8 cellular contexts compared by ENCODE assay signal in the genomic region with DNA sequence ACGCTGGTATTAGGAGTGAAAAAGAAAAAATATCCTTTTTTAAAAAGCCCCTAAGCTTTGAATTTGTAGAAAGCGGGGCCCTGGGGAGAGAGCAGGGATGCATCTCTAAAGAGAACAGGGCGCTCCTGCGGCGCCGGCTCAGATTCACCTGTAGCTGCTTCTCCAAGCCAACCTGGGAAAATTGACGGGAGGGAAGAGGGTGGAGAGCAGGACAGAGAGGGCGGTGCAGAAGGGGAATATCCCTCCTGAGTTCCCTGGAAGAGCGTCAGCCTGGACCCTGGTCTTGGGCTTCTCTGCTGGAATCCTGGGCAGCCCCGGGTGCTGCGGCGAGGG. TPM values are rescaled to one million over a fixed set of nuclear protein-coding genes. Genes with fewer than 3 reads are reported as not detected.
DNase-seq lines count a peak whose midpoint lies in the region; ATAC-seq and TF ChIP-seq lines count a peak whose summit lies in the region.

No MANE protein-coding gene starts in this region.

- H3K4me3 Mint-ChIP-seq in T-helper 1 cell treated with Interleukin-12 subunit alpha and Interleukin-12 subunit beta and Interleukin-4 antibody, amounts not matched to agents 30 μg/mL and 1 μg/mL, for 36 hours, result peak overlapping the region; percentile 71
- H3K4me3 Mint-ChIP-seq in T-helper 17 cell, result peak overlapping the region; percentile 80

- H3K9me3 Mint-ChIP-seq in T-helper 1 cell treated with Interleukin-12 subunit alpha and Interleukin-12 subunit beta and Interleukin-4 antibody, amounts not matched to agents 30 μg/mL and 1 μg/mL, for 36 hours, result no peaks in the 10 kb centered on the region

- no peak overlapping the region for H3K9ac ChIP-seq in smooth muscle cell (ENCODE audit: low read depth)

- H3K4me1 ChIP-seq in hepatocyte (ENCODE audit: insufficient read depth) (no peaks in the 10 kb centered on the region), smooth muscle cell (ENCODE audit: low read depth) (no peaks in the 10 kb centered on the region)

- TF ChIP-seq CTCF in hepatocyte (IDR thresholded peaks at IDR 0.05; ENCODE audit: poor library complexity) (no peak), smooth muscle cell (IDR thresholded peaks at IDR 0.05; ENCODE audit: borderline replicate concordance, insufficient read depth, poor library complexity, severe bottlenecking) (no peak)

- H3K4me2 ChIP-seq in hepatocyte, result peak overlapping the region; percentile 84
- H3K4me2 ChIP-seq in smooth muscle cell, result peak overlapping the region; percentile 84

- WGBS in hepatocyte (ENCODE audit: low lambda C conversion rate, missing lambda C conversion rate), result 54% methylated on average over 12 of the region's 12 CpGs
- 61% methylated on average over 12 of the region's 12 CpGs for WGBS in smooth muscle cell (ENCODE audit: low lambda C conversion rate)

- H3K4me3 ChIP-seq in hepatocyte (no peak overlapping the region), smooth muscle cell (peak overlapping the region; percentile 51)

- no peaks in the 10 kb centered on the region for H3K36me3 Mint-ChIP-seq in T-helper 1 cell treated with Interleukin-12 subunit alpha and Interleukin-12 subunit beta and Interleukin-4 antibody, amounts not matched to agents 30 μg/mL and 1 μg/mL, for 36 hours (ENCODE audit: low read depth)
- no peaks in the 10 kb centered on the region for H3K36me3 Mint-ChIP-seq in T-helper 17 cell (ENCODE audit: low read depth)

- no peaks in the 10 kb centered on the region for H3K27me3 Mint-ChIP-seq in T-helper 1 cell treated with Interleukin-12 subunit alpha and Interleukin-12 subunit beta and Interleukin-4 antibody, amounts not matched to agents 30 μg/mL and 1 μg/mL, for 36 hours (ENCODE audit: low read depth)
- no peaks in the 10 kb centered on the region for H3K27me3 Mint-ChIP-seq in T-helper 17 cell

- H3F3A ChIP-seq in smooth muscle cell (ENCODE audit: low read depth), result no peaks in the 10 kb centered on the region

- H3K4me1 Mint-ChIP-seq in T-helper 1 cell treated with Interleukin-12 subunit alpha and Interleukin-12 subunit beta and Interleukin-4 antibody, amounts not matched to agents 30 μg/mL and 1 μg/mL, for 36 hours (ENCODE audit: low read depth), result peaks cover 40% of the 10 kb centered on the region
- peaks cover 34% of the 10 kb centered on the region for H3K4me1 Mint-ChIP-seq in T-helper 17 cell

- H3K79me2 ChIP-seq in hepatocyte (no peaks in the 10 kb centered on the region), smooth muscle cell (ENCODE audit: low read depth) (no peaks in the 10 kb centered on the region)

- ATAC-seq in T-helper 17 cell (no peak), HG03095 (IDR thresholded peaks at IDR 0.05; ENCODE audit: unreplicated experiment) (no peak)

- H3K9me3 ChIP-seq in T-helper 17 cell (ENCODE audit: control insufficient read depth, low read length, poor library complexity, severe bottlenecking) (no peaks in the 10 kb centered on the region), hepatocyte (ENCODE audit: low read depth) (no peaks in the 10 kb centered on the region), smooth muscle cell (replicated peaks; ENCODE audit: low read depth) (no peaks in the 10 kb centered on the region)

- DNase-seq in T-helper 1 cell (no peak), T-helper 17 cell (no peak), hepatocyte (ENCODE audit: low spot score) (no peak), smooth muscle cell (lab: John Stamatoyannopoulos, UW; ENCODE audit: unreplicated experiment) (no peak), OCI-M1 (lab: John Stamatoyannopoulos, UW) (no peak)
- DNase-seq in stimulated activated naive CD4-positive, alpha-beta T cell treated with Interleukin-2 at 50 U/mL for 16 hours (lab: John Stamatoyannopoulos, UW), result no peak

- peak overlapping the region; percentile 96 for H3K27ac Mint-ChIP-seq in T-helper 1 cell treated with Interleukin-12 subunit alpha and Interleukin-12 subunit beta and Interleukin-4 antibody, amounts not matched to agents 30 μg/mL and 1 μg/mL, for 36 hours
- H3K27ac Mint-ChIP-seq in T-helper 17 cell, result peak overlapping the region; percentile 95

- H3K27me3 ChIP-seq in hepatocyte (no peaks in the 10 kb centered on the region), smooth muscle cell (ENCODE audit: low read depth) (peaks cover 12% of the 10 kb centered on the region)

- H3K27ac ChIP-seq in hepatocyte (peak overlapping the region; percentile 80), smooth muscle cell (ENCODE audit: low read depth) (no peak overlapping the region)

- no peaks in the 10 kb centered on the region for H3K36me3 ChIP-seq in hepatocyte (replicated peaks; ENCODE audit: insufficient read depth, low read depth)
- no peaks in the 10 kb centered on the region for H3K36me3 ChIP-seq in smooth muscle cell (ENCODE audit: low read depth)

- H2AFZ ChIP-seq in hepatocyte (peak overlapping the region; percentile 52), smooth muscle cell (ENCODE audit: low read depth) (peak overlapping the region; percentile 49)

- H3K9me2 ChIP-seq in hepatocyte (replicated peaks; ENCODE audit: insufficient read depth), result no peaks in the 10 kb centered on the region

- H4K20me1 ChIP-seq in hepatocyte (ENCODE audit: insufficient read depth, poor library complexity, severe bottlenecking), result no peaks in the 10 kb centered on the region
- H4K20me1 ChIP-seq in smooth muscle cell (ENCODE audit: low read depth), result no peaks in the 10 kb centered on the region

RNA-seq across cellular contexts. Expression of gene SOWAHD, which starts 0.8 kb away (rescaled TPM):
- under 1 TPM in 1 of 2 donors, not detected in 1; 0.65 TPM for total RNA-seq in T-helper 17 cell
- total RNA-seq in hepatocyte, result 0.24 and 1.00 TPM in 2 replicates
- polyA plus RNA-seq in hepatocyte, result 1.3 and 2.0 TPM in 2 replicates
- not detected in 2 replicates for total RNA-seq in smooth muscle cell
- polyA plus RNA-seq in smooth muscle cell, result 0.33 TPM in 1 of 2 replicates, not detected in the other

RNA-seq across cellular contexts. Expression of gene RPL39, which starts 33.8 kb away (rescaled TPM):
- 1,000 to 10,000 TPM; 3,854 to 3,913 TPM for total RNA-seq in T-helper 17 cell
- total RNA-seq in hepatocyte, result 6,564 and 8,635 TPM in 2 replicates
- 647 and 687 TPM in 2 replicates for polyA plus RNA-seq in hepatocyte
- 4,715 and 4,767 TPM in 2 replicates for total RNA-seq in smooth muscle cell
- 764 and 823 TPM in 2 replicates for polyA plus RNA-seq in smooth muscle cell
